In genomic region chr1:205326812-205327466, GRCh38 we compare ENCODE assay signal across 2 cellular contexts.
TF ChIP-seq lines count a peak whose summit lies in the region.

No MANE protein-coding gene starts in this region.

TF ChIP-seq in A549, 52 proteins besides CTCF, POLR2A, EP300 and RAD21:
- TF ChIP-seq HES2 (IDR thresholded peaks at IDR 0.05): no peak
- TF ChIP-seq USF2 (IDR thresholded peaks at IDR 0.05): no peak
- no peak for TF ChIP-seq CBX8 (IDR thresholded peaks at IDR 0.05)
- no peak for TF ChIP-seq ZSCAN20 (CRISPR knock-in tag; IDR thresholded peaks at IDR 0.05)
- no peak for TF ChIP-seq RNF2 (IDR thresholded peaks at IDR 0.05; ENCODE audit: borderline replicate concordance, low read depth)
- no peak for TF ChIP-seq PBX3 (IDR thresholded peaks at IDR 0.05)
- TF ChIP-seq HEYL (CRISPR knock-in tag; IDR thresholded peaks at IDR 0.05): no peak
- TF ChIP-seq KDM1A (IDR thresholded peaks at IDR 0.05; ENCODE audit: low read depth): no peak
- no peak for TF ChIP-seq KDM5A (IDR thresholded peaks at IDR 0.05)
- no peak for TF ChIP-seq MAX (IDR thresholded peaks at IDR 0.05)
- TF ChIP-seq GATA3 (IDR thresholded peaks at IDR 0.05; ENCODE audit: borderline replicate concordance): no peak

TF ChIP-seq in IMR-90, 13 proteins besides CTCF, POLR2A, EP300 and RAD21:
- TF ChIP-seq NFE2L2 (IDR thresholded peaks at IDR 0.05; ENCODE audit: low read depth, low read length) (no peak), SMC3 (IDR thresholded peaks at IDR 0.05; ENCODE audit: low read depth, low read length) (no peak), USF2 (IDR thresholded peaks at IDR 0.05; ENCODE audit: low read depth, low read length) (no peak), CEBPB (IDR thresholded peaks at IDR 0.05; ENCODE audit: low read depth, low read length) (no peak), MAFK (IDR thresholded peaks at IDR 0.05; ENCODE audit: low read depth, low read length) (no peak), MAZ (IDR thresholded peaks at IDR 0.05; ENCODE audit: borderline replicate concordance, low read depth, low read length) (no peak), CHD1 (IDR thresholded peaks at IDR 0.05; ENCODE audit: low read depth, low read length) (no peak), RCOR1 (IDR thresholded peaks at IDR 0.05; ENCODE audit: insufficient replicate concordance, low read length) (no peak), MXI1 (IDR thresholded peaks at IDR 0.05; ENCODE audit: borderline replicate concordance, low read depth, low read length) (no peak), FOS (IDR thresholded peaks at IDR 0.05; ENCODE audit: low read depth, low read length) (no peak), RFX5 (IDR thresholded peaks at IDR 0.05; ENCODE audit: low read depth, low read length) (no peak), ELK1 (IDR thresholded peaks at IDR 0.05; ENCODE audit: borderline replicate concordance, low read depth, low read length) (no peak), BHLHE40 (IDR thresholded peaks at IDR 0.05; ENCODE audit: low read depth, low read length) (no peak)
